23 cellular contexts compared by ENCODE assay signal in the genomic region with DNA sequence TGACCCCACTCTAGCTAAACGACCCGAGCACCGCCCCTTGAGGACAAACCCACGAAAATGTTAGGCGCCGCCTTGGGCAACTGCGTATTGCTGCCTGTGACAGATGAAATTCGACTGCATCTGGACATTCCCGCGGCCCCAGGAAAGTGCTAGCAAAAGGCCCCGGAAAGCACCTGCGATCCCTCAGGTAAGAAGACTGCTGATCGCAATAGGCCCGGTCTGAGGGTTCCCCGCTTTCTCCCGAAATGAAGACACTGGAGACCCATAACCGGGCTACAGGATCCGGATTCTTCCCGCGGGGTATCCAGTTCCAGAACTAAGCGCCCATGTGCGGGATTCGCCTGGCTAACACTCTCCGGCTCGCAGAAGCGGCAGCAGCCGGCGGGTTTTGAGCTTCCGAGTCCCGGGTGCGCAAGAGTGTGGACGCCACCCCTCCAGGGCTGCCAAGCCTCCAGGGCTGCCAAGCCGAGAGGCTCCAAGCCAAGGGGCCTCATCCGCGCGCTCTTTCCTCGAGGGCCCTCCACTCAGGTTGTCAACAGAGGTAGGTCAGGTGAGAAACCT.
DNase-seq lines count a peak whose midpoint lies in the region; ATAC-seq and TF ChIP-seq lines count a peak whose summit lies in the region.
"Had no signal": no experiment of that assay in that cellular context is flagged by ENCODE, and none has a peak within 500 bp of the region (broad histone marks: within the 10 kb centered on the region; RNA-seq: fewer than 3 reads in every experiment).

No MANE protein-coding gene starts in this region.

- DNase-seq in MM.1S (no peak), endothelial cell (ENCODE audit: low spot score) (peak; percentile 21), left kidney (ENCODE audit: low read depth, low spot score) (peak; percentile 47), retinal pigment epithelial cell (ENCODE audit: low read depth) (no peak), tibial nerve (ENCODE audit: low spot score in 2 of 2) (no peak), NCI-H69 (lab: John Stamatoyannopoulos, UW) (no peak), DMS79 treated with DMSO at 0.1 percent for 48 hours (lab: John Stamatoyannopoulos, UW) (no peak)
- DNase-seq: activated B cell treated with CpG ODN at 0.5 μM for 24 hours; activated CD4-positive, alpha-beta memory T cell treated with anti-CD3 and anti-CD28 coated beads for 36 hours; activated naive CD4-positive, alpha-beta T cell treated with anti-CD3 and anti-CD28 coated beads for 36 hours; activated T-cell treated with anti-CD3 and anti-CD28 coated beads, Interleukin-2, amount 50 U/mL, for 1 hour; AML-193; anterior cingulate cortex; hippocampal formation; left ventricle myocardium inferior; NCI-H1105 treated with DMSO at 0.1 percent for 48 hours; PC-9; SJCRH30; stimulated activated naive CD4-positive, alpha-beta T cell; T-helper 2 cell; thyroid gland had no signal

- H3K4me1 ChIP-seq in MM.1S (ENCODE audit: low read length) = peaks cover 23% of the 10 kb centered on the region
- no peaks in the 10 kb centered on the region for H3K4me1 ChIP-seq in tibial nerve
- H3K4me1 ChIP-seq: left ventricle myocardium inferior had no signal

- H3K27ac ChIP-seq in MM.1S (ENCODE audit: low read length) = no peak overlapping the region
- H3K27ac ChIP-seq in tibial nerve = no peak overlapping the region
- H3K27ac ChIP-seq: left ventricle myocardium inferior, PC-9, SJCRH30, thyroid gland had no signal

- H3K4me3 ChIP-seq in MM.1S (ENCODE audit: low read length) = no peak overlapping the region
- peak overlapping the region; percentile 33 for H3K4me3 ChIP-seq in retinal pigment epithelial cell (ENCODE audit: low read length)
- H3K4me3 ChIP-seq in tibial nerve = no peak overlapping the region
- H3K4me3 ChIP-seq: left ventricle myocardium inferior, PC-9, SJCRH30, thyroid gland had no signal

- H3K27me3 ChIP-seq in MM.1S (replicated peaks; ENCODE audit: insufficient read depth, low read length) (peaks cover 9% of the 10 kb centered on the region), tibial nerve (peaks cover 4 to 60% of the 10 kb centered on the region in 2 donors)
- H3K27me3 ChIP-seq: SJCRH30 had no signal

- H3K27ac Mint-ChIP-seq in endothelial cell (ENCODE audit: unreplicated experiment) = no peak overlapping the region
- H3K27ac Mint-ChIP-seq: activated B cell treated with CpG ODN at 0.5 μM for 24 hours; activated CD4-positive, alpha-beta memory T cell treated with anti-CD3 and anti-CD28 coated beads for 36 hours; activated naive CD4-positive, alpha-beta T cell treated with anti-CD3 and anti-CD28 coated beads for 36 hours had no signal

- H3K4me3 Mint-ChIP-seq in endothelial cell (ENCODE audit: unreplicated experiment) = no peak overlapping the region
- H3K4me3 Mint-ChIP-seq: activated B cell treated with CpG ODN at 0.5 μM for 24 hours; activated CD4-positive, alpha-beta memory T cell treated with anti-CD3 and anti-CD28 coated beads for 36 hours; activated naive CD4-positive, alpha-beta T cell treated with anti-CD3 and anti-CD28 coated beads for 36 hours had no signal

- H3K27me3 Mint-ChIP-seq in endothelial cell (ENCODE audit: unreplicated experiment) = peaks cover 6% of the 10 kb centered on the region

- H3K4me1 Mint-ChIP-seq in endothelial cell (ENCODE audit: unreplicated experiment) = peaks cover 43% of the 10 kb centered on the region

- no peaks in the 10 kb centered on the region for H3K36me3 Mint-ChIP-seq in endothelial cell (ENCODE audit: low read depth, unreplicated experiment)
- H3K36me3 Mint-ChIP-seq: activated CD4-positive, alpha-beta memory T cell treated with anti-CD3 and anti-CD28 coated beads for 36 hours had no signal

- no peak for TF ChIP-seq POLR2A in tibial nerve (IDR thresholded peaks at IDR 0.05)

- H3K79me2 ChIP-seq in MM.1S (ENCODE audit: low read length) = no peaks in the 10 kb centered on the region

- 12 to 15% methylated on average over 30 to 35 of the region's 37 CpGs for WGBS in tibial nerve, 2 donors

- TF ChIP-seq CTCF in MM.1S (IDR thresholded peaks at IDR 0.05; ENCODE audit: low read length) = no peak
- TF ChIP-seq CTCF in endothelial cell (IDR thresholded peaks at IDR 0.05; ENCODE audit: unreplicated experiment) = no peak
- no peak for TF ChIP-seq CTCF in retinal pigment epithelial cell (conservative IDR thresholded peaks at IDR 0.05; ENCODE audit: low read depth, low read length)
- no peak for TF ChIP-seq CTCF in tibial nerve (IDR thresholded peaks at IDR 0.05)

- H3K9me3 ChIP-seq in MM.1S (replicated peaks; ENCODE audit: insufficient read depth, low read length) (no peaks in the 10 kb centered on the region), tibial nerve (peaks cover 0 to 48% (median 0%) of the 10 kb centered on the region in 4 donors)
- H3K9me3 ChIP-seq: thyroid gland had no signal

- H3K9me2 ChIP-seq in MM.1S (replicated peaks; ENCODE audit: insufficient read depth, low read length) = no peaks in the 10 kb centered on the region

- no peaks in the 10 kb centered on the region for H4K20me1 ChIP-seq in MM.1S (ENCODE audit: insufficient read depth, low read length)

- no peak for TF ChIP-seq EP300 in tibial nerve (IDR thresholded peaks at IDR 0.05)

- H3K36me3 ChIP-seq in MM.1S (replicated peaks; ENCODE audit: insufficient read depth, low read length) (no peaks in the 10 kb centered on the region), tibial nerve (no peaks in the 10 kb centered on the region)
- H3K36me3 ChIP-seq: left ventricle myocardium inferior, SJCRH30, thyroid gland had no signal

- no peak overlapping the region for H2AFZ ChIP-seq in MM.1S (ENCODE audit: low read length)
- H2AFZ ChIP-seq: PC-9 had no signal

- peak overlapping the region; percentile 16; the same call in 1 of the 2 replicates for H3K4me2 ChIP-seq in MM.1S (ENCODE audit: low read depth, low read length)
- H3K4me2 ChIP-seq: PC-9 had no signal

- H3K9me3 Mint-ChIP-seq in endothelial cell (ENCODE audit: unreplicated experiment) = no peaks in the 10 kb centered on the region

- ATAC-seq in HG03571 (IDR thresholded peaks at IDR 0.05; ENCODE audit: unreplicated experiment) = no peak
- ATAC-seq: sciatic nerve had no signal

- peaks cover 19% of the 10 kb centered on the region for H3F3A ChIP-seq in MM.1S (ENCODE audit: insufficient read depth, low read length)

- H3K9ac ChIP-seq in MM.1S (ENCODE audit: low read length) = no peak overlapping the region

Comparison
In these comparisons a context has a peak if more than half of its experiments do, and no peak if none do; other contexts are left out.
1. DNase-seq: peak in endothelial cell (single experiment) and left kidney (single experiment); none in MM.1S (single experiment), retinal pigment epithelial cell (single experiment), tibial nerve (0 of 2), NCI-H69 (single experiment) and DMS79 treated with DMSO at 0.1 percent for 48 hours (single experiment).